Comparison of ENCODE assay signal across 19 cellular contexts in the genomic region with DNA sequence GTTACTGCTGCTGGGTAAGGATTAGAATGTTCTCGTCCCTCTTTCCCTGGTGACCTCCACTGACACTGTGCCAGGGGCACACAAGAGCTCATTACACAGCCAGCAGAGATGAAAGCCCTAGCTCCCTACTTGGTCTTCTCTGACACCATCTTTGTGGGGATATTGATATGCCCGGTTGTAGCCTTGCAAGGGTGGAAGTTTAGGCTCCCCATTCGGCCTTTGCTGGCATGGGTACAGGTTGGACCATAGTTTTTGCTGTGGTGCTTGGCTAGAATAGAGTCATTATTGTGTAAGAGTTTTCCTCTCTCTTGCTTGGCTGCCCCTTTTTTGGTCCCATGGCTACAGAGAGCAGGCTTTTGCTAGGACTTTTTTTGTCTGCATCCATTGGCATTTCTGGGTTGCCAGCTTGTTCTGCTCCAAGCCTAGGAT.
"Had no signal": no experiment of that assay in that cellular context is flagged by ENCODE, and none has a peak within 500 bp of the region (broad histone marks: within the 10 kb centered on the region; RNA-seq: fewer than 3 reads in every experiment).

No MANE protein-coding gene starts in this region.

- ATAC-seq: effector memory CD8-positive, alpha-beta T cell had no signal

- H3K9me3 ChIP-seq: upper lobe of left lung had no signal

- H3K36me3 ChIP-seq: neural progenitor cell had no signal

- H3K4me1 ChIP-seq: neural progenitor cell had no signal

- DNase-seq: activated CD4-positive, alpha-beta T cell treated with anti-CD3 and anti-CD28 coated beads for 1 hour; activated CD4-positive, alpha-beta T cell treated with anti-CD3 and anti-CD28 coated beads, Interleukin-2, amount 50 U/mL, for 4 hours; activated naive CD4-positive, alpha-beta T cell treated with Interleukin-2 at 50 U/mL for 16 hours; activated T-cell treated with anti-CD3 and anti-CD28 coated beads for 4 hours; dermis blood vessel endothelial cell; effector memory CD8-positive, alpha-beta T cell; foreskin melanocyte; kidney; naive B cell; retina; stimulated activated CD4-positive, alpha-beta T cell treated with anti-CD3 and anti-CD28 coated beads, Interleukin-4, amount 100 ng/mL, for 4 hours; stimulated activated CD8-positive, alpha-beta memory T cell treated with anti-CD3 and anti-CD28 coated beads, Interleukin-4, amount 100 ng/mL, for 48 hours; stimulated activated naive CD4-positive, alpha-beta T cell treated with Interleukin-2 at 50 U/mL for 16 hours; upper lobe of left lung had no signal

- H3K27ac ChIP-seq: epithelial cell of prostate, neural progenitor cell, SK-N-MC, upper lobe of left lung had no signal

- H3K27me3 ChIP-seq: neural progenitor cell, upper lobe of left lung had no signal

- H3K4me3 ChIP-seq: lung, neural progenitor cell, SK-N-MC, smooth muscle cell, upper lobe of left lung had no signal
